In genomic region chr5:6873359-6873758, GRCh38 we compare ENCODE assay signal across 24 cellular contexts.
"Had no signal": no experiment of that assay in that cellular context is flagged by ENCODE, and none has a peak within 500 bp of the region (broad histone marks: within the 10 kb centered on the region; RNA-seq: fewer than 3 reads in every experiment).

No MANE protein-coding gene starts in this region.

- H3K27ac ChIP-seq: brain microvascular endothelial cell, cardiac muscle cell, Peyer's patch, RWPE1, SJCRH30, VCaP had no signal

- H3K27me3 ChIP-seq: brain microvascular endothelial cell, cardiac muscle cell, Peyer's patch, SJCRH30 had no signal

- H3K4me1 ChIP-seq: Peyer's patch, SJCRH30 had no signal

- H3K9me3 ChIP-seq: Peyer's patch, SJCRH30, SK-N-SH had no signal

- H3K36me3 ChIP-seq: brain microvascular endothelial cell, cardiac muscle cell, Peyer's patch, SJCRH30 had no signal

- DNase-seq: activated CD4-positive, alpha-beta memory T cell treated with anti-CD3 and anti-CD28 coated beads, Interleukin-2, amount 10 ng/mL, durations not matched to agents 7 days and 5 days; activated CD4-positive, alpha-beta T cell treated with anti-CD3 and anti-CD28 coated beads for 36 hours; activated CD4-positive, alpha-beta T cell treated with anti-CD3 and anti-CD28 coated beads, Interleukin-2, amount 50 U/mL, for 1 hour; activated gamma-delta T cell treated with Interleukin-2 at 50 U/mL for 16 hours; activated naive CD4-positive, alpha-beta T cell treated with anti-CD3 and anti-CD28 coated beads, Interleukin-2, amount 10 ng/mL, durations not matched to agents 7 days and 5 days; activated naive CD8-positive, alpha-beta T cell treated with anti-CD3 and anti-CD28 coated beads for 36 hours; activated T-cell treated with anti-CD3 and anti-CD28 coated beads for 4 hours; activated T-cell treated with anti-CD3 and anti-CD28 coated beads, Interleukin-2, amount 50 U/mL, for 48 hours; brain microvascular endothelial cell; KG1; NCI-H1048; NCI-H1930; NCI-H2171; NCI-H2227 treated with DMSO at 0.1 percent for 48 hours; NCI-H446 treated with DMSO at 0.1 percent for 48 hours; NCI-H524 treated with DMSO at 0.1 percent for 48 hours; Peyer's patch; Right ventricle myocardium superior; SJCRH30; SK-N-SH; T-helper 1 cell had no signal

- H3K4me3 ChIP-seq: cardiac muscle cell, Peyer's patch, SJCRH30 had no signal

- H3K9ac ChIP-seq: SK-N-SH had no signal

- ATAC-seq: activated CD4-positive, alpha-beta T cell treated with anti-CD3 and anti-CD28 coated beads for 36 hours had no signal
